1 cellular context compared by ENCODE assay signal in the genomic region with DNA sequence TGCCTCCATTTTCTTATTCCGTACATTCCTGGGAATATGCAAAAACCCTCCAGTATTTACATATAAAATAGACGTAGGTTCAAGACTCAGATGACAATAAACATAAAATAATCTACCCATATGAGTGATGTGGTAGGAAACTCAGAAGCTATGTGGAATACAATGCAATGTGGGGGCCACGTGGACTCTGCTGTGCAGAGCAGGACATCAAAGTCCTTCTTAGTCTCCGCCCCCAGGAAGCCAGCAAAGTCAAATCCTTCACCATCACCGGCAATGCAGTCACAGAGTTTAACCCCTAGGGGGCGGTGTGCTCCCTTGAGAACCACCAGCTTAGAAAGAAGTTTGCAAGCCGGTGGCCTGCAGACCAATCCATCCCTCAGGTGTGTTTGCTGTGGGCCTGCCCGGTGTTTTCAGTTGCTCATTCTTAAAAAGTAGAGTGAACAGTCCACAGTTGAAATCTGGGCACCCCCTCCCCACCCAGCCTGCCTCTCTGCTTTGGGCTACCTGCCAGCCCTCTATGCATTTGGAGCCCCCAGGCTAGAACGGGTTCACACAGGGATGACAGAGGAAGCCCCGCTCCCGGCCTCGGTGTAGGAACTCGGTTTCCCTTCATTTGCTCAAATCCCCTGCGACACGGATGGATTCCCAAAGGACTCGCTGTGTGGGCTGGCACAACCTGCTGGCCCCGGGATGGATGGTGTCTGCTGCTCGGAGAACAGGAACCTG.
A peak's percentile ranks its signal among the peaks of the same experiment; 100 is the strongest.
TF ChIP-seq lines count a peak whose summit lies in the region.

No MANE protein-coding gene starts in this region.

TF ChIP-seq in SK-N-SH, 30 proteins besides CTCF, POLR2A, EP300 and RAD21 (continued from another document):
- no peak for TF ChIP-seq CHD2 (IDR thresholded peaks at IDR 0.05; ENCODE audit: low read length, partially characterized antibody)
- peak; percentile 43; the same call in 1 of the 2 replicates for TF ChIP-seq RCOR1 (IDR thresholded peaks at IDR 0.05; ENCODE audit: low read length)
- no peak for TF ChIP-seq ELF1 (IDR thresholded peaks at IDR 0.05)
- no peak for TF ChIP-seq POLR2AphosphoS5 (IDR thresholded peaks at IDR 0.05; ENCODE audit: low read depth, low read length)
- TF ChIP-seq YY1 (IDR thresholded peaks at IDR 0.05; ENCODE audit: low read depth) = no peak
- TF ChIP-seq SIN3A (IDR thresholded peaks at IDR 0.05; ENCODE audit: borderline replicate concordance, low read depth, low read length) = no peak
- TF ChIP-seq, protein P1, sequence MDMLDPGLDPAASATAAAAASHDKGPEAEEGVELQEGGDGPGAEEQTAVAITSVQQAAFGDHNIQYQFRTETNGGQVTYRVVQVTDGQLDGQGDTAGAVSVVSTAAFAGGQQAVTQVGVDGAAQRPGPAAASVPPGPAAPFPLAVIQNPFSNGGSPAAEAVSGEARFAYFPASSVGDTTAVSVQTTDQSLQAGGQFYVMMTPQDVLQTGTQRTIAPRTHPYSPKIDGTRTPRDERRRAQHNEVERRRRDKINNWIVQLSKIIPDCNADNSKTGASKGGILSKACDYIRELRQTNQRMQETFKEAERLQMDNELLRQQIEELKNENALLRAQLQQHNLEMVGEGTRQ (IDR thresholded peaks at IDR 0.05; ENCODE audit: borderline replicate concordance, low read depth, low read length) = no peak
- no peak for TF ChIP-seq NRF1 (IDR thresholded peaks at IDR 0.05; ENCODE audit: low read depth, low read length)
- TF ChIP-seq, protein P2, sequence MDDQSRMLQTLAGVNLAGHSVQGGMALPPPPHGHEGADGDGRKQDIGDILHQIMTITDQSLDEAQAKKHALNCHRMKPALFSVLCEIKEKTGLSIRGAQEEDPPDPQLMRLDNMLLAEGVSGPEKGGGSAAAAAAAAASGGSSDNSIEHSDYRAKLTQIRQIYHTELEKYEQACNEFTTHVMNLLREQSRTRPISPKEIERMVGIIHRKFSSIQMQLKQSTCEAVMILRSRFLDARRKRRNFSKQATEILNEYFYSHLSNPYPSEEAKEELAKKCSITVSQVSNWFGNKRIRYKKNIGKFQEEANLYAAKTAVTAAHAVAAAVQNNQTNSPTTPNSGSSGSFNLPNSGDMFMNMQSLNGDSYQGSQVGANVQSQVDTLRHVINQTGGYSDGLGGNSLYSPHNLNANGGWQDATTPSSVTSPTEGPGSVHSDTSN (IDR thresholded peaks at IDR 0.05) = no peak
- no peak for TF ChIP-seq ZBTB33 (IDR thresholded peaks at IDR 0.05; ENCODE audit: borderline replicate concordance, low read depth)
- no peak for TF ChIP-seq TAF1 (IDR thresholded peaks at IDR 0.05; ENCODE audit: borderline replicate concordance, low read depth, low read length)
- TF ChIP-seq FOXJ3 (CRISPR knock-in tag; IDR thresholded peaks at IDR 0.05) = no peak
- no peak for TF ChIP-seq FOSL2 (IDR thresholded peaks at IDR 0.05; ENCODE audit: borderline replicate concordance, low read depth)
- no peak for TF ChIP-seq FOXM1 (IDR thresholded peaks at IDR 0.05; ENCODE audit: low read depth)
